ENCODE assay signal across 1 cellular context in the genomic region with DNA sequence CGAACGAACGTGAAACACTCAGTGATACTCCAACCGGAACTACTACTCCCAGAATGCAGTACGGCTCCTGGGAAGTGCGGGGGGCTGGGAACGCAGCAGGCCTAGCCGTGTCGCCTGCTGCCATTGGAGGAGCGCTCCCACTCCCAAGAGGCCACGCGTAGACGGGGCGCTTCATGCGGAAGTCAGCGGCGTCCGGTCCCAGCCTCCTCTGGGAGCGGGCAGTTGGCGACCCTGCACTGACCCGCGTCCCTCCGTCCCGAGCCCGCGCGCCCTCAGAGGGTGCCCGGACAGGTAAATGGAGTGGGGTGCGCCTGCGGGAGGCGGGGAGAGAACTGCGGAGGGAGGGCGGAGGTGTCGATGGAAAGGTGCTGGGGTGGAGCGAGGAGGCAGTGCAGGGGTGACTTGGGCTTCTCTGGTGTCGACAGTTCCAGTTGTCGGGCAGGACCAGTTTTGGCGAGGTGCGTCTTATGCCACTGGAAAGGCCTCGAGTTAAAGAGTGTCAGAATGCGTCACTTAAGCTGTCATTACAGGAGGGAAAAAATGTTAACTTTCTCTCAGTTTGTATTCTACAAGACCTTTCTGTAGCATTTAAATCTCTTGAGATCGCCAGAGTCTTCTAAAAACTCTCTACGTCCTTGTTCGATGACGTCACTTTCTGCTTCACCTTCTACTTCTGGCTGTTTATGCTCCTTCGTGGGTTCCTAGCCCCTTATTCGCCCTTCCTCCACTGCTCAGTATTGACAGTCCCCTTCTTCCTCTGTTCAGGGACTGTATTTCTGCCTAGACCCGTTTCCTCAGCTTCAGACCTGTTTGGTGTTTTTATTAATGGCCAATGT.
TF ChIP-seq lines count a peak whose summit lies in the region.

A gene with protein sequence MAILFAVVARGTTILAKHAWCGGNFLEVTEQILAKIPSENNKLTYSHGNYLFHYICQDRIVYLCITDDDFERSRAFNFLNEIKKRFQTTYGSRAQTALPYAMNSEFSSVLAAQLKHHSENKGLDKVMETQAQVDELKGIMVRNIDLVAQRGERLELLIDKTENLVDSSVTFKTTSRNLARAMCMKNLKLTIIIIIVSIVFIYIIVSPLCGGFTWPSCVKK (plus strand): TSS at position 188 of the 836 bp plus-strand sequence. CDS start 8,122 bp downstream, outside the sequence.

TF ChIP-seq in K562, 482 proteins besides CTCF, POLR2A, EP300 and RAD21 (continued from another document):
- TF ChIP-seq, protein P1, sequence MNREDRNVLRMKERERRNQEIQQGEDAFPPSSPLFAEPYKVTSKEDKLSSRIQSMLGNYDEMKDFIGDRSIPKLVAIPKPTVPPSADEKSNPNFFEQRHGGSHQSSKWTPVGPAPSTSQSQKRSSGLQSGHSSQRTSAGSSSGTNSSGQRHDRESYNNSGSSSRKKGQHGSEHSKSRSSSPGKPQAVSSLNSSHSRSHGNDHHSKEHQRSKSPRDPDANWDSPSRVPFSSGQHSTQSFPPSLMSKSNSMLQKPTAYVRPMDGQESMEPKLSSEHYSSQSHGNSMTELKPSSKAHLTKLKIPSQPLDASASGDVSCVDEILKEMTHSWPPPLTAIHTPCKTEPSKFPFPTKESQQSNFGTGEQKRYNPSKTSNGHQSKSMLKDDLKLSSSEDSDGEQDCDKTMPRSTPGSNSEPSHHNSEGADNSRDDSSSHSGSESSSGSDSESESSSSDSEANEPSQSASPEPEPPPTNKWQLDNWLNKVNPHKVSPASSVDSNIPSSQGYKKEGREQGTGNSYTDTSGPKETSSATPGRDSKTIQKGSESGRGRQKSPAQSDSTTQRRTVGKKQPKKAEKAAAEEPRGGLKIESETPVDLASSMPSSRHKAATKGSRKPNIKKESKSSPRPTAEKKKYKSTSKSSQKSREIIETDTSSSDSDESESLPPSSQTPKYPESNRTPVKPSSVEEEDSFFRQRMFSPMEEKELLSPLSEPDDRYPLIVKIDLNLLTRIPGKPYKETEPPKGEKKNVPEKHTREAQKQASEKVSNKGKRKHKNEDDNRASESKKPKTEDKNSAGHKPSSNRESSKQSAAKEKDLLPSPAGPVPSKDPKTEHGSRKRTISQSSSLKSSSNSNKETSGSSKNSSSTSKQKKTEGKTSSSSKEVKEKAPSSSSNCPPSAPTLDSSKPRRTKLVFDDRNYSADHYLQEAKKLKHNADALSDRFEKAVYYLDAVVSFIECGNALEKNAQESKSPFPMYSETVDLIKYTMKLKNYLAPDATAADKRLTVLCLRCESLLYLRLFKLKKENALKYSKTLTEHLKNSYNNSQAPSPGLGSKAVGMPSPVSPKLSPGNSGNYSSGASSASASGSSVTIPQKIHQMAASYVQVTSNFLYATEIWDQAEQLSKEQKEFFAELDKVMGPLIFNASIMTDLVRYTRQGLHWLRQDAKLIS (CRISPR knock-in tag; IDR thresholded peaks at IDR 0.05): no peak; the same call in 1 of the 2 replicates
- TF ChIP-seq KDM5B (IDR thresholded peaks at IDR 0.05; ENCODE audit: insufficient replicate concordance, low read depth, low read length) (peak; percentile 90), ZNF316 (IDR thresholded peaks at IDR 0.05) (no peak), ZNF217 (CRISPR knock-in tag; IDR thresholded peaks at IDR 0.05) (no peak), TAF15 (IDR thresholded peaks at IDR 0.05; ENCODE audit: low read depth, low read length) (no peak), HDAC3 (IDR thresholded peaks at IDR 0.05; ENCODE audit: borderline replicate concordance, partially characterized antibody) (no peak), MAFF (IDR thresholded peaks at IDR 0.05; ENCODE audit: low read length) (no peak), SPI1 (IDR thresholded peaks at IDR 0.05; ENCODE audit: borderline replicate concordance, low read depth, low read length) (peak; percentile 25; the same call in 1 of the 2 replicates), RUNX1 (IDR thresholded peaks at IDR 0.05; ENCODE audit: low read depth) (no peak), NCOA1 (IDR thresholded peaks at IDR 0.05; ENCODE audit: low read depth) (0 out of 2 replicates have a peak, but pooled peaks have one; percentile 6), RB1 (IDR thresholded peaks at IDR 0.05; ENCODE audit: low read depth) (peak; percentile 50), ZNF165 (CRISPR knock-in tag; IDR thresholded peaks at IDR 0.05; ENCODE audit: borderline replicate concordance) (no peak), LEF1 (IDR thresholded peaks at IDR 0.05) (no peak), KAT2B (IDR thresholded peaks at IDR 0.05; ENCODE audit: low read depth, low read length) (no peak), CHD1 (IDR thresholded peaks at IDR 0.05; ENCODE audit: low read length) (no peak), RNF2 (IDR thresholded peaks at IDR 0.05) (0 out of 2 replicates have a peak, but pooled peaks have one; percentile 39), MECOM (CRISPR knock-in tag; IDR thresholded peaks at IDR 0.05) (no peak), MCM7 (IDR thresholded peaks at IDR 0.05) (no peak), BCL6 (CRISPR knock-in tag; IDR thresholded peaks at IDR 0.05) (no peak), SREBF1 (IDR thresholded peaks at IDR 0.05; ENCODE audit: borderline replicate concordance, low read depth, low read length) (no peak), GABPB1 (CRISPR knock-in tag; IDR thresholded peaks at IDR 0.05) (peak; percentile 89), SOX6 (IDR thresholded peaks at IDR 0.05) (0 out of 2 replicates have a peak, but pooled peaks have one; percentile 21)
- TF ChIP-seq, protein P2, sequence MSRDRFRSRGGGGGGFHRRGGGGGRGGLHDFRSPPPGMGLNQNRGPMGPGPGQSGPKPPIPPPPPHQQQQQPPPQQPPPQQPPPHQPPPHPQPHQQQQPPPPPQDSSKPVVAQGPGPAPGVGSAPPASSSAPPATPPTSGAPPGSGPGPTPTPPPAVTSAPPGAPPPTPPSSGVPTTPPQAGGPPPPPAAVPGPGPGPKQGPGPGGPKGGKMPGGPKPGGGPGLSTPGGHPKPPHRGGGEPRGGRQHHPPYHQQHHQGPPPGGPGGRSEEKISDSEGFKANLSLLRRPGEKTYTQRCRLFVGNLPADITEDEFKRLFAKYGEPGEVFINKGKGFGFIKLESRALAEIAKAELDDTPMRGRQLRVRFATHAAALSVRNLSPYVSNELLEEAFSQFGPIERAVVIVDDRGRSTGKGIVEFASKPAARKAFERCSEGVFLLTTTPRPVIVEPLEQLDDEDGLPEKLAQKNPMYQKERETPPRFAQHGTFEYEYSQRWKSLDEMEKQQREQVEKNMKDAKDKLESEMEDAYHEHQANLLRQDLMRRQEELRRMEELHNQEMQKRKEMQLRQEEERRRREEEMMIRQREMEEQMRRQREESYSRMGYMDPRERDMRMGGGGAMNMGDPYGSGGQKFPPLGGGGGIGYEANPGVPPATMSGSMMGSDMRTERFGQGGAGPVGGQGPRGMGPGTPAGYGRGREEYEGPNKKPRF (IDR thresholded peaks at IDR 0.05; ENCODE audit: low read depth, low read length): no peak
- TF ChIP-seq, protein P3, sequence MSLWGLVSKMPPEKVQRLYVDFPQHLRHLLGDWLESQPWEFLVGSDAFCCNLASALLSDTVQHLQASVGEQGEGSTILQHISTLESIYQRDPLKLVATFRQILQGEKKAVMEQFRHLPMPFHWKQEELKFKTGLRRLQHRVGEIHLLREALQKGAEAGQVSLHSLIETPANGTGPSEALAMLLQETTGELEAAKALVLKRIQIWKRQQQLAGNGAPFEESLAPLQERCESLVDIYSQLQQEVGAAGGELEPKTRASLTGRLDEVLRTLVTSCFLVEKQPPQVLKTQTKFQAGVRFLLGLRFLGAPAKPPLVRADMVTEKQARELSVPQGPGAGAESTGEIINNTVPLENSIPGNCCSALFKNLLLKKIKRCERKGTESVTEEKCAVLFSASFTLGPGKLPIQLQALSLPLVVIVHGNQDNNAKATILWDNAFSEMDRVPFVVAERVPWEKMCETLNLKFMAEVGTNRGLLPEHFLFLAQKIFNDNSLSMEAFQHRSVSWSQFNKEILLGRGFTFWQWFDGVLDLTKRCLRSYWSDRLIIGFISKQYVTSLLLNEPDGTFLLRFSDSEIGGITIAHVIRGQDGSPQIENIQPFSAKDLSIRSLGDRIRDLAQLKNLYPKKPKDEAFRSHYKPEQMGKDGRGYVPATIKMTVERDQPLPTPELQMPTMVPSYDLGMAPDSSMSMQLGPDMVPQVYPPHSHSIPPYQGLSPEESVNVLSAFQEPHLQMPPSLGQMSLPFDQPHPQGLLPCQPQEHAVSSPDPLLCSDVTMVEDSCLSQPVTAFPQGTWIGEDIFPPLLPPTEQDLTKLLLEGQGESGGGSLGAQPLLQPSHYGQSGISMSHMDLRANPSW (CRISPR knock-in tag; IDR thresholded peaks at IDR 0.05): no peak
- TF ChIP-seq, protein P4, sequence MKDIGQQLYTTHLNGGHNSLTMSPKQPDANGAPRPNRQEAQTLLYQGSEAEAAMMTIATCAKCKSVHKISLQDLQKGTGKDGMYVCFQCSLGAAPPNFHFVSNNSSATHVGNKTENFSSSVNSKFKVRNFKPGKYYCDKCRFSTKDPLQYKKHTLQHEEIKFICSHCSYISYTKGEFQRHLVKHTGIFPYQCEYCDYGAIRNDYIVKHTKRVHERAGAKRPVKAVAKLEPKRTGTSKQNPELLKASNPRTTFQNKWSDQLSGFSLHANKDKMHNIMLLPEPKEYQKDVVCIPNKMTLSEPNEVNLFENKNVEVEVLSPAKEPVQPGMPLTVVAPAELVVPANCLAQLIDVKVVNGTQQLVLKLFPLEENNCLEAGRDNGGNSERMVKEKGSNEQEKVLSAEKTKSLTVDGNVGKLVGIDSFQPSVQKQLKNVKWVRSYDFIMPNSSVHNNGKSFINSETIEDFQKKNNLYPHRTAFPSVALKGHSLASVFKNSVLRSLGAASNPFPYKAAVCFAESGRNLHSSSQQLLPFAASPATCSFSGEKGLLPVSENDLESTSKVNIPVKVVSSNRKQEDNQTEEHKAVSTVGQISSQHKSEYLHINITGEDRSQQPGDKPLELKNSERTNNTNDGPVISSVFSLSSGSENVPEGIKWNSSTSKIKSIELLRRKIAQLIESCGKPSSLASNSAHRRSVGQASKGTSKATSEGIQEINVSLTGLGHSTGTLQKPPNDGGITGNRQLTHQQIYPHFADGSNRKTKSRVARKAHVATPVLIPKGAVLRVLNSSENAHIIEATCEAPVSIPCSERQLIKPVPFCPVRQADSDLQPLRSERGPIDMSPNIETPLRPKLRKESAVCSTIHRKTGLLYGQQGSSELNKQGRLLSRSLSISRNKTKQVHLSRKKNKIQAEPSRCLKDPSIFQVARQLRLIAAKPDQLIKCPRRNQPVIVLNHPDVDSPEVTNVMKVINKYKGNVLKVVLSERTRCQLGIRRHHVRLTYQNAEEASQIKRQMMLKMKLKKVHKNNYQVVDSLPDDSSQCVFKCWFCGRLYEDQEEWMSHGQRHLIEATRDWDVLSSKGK (CRISPR knock-in tag; IDR thresholded peaks at IDR 0.05): no peak
TF ChIP-seq in K562: peak in this region for 130.
